ENCODE assay signal across 1 cellular context in genomic region chr7:101614098-101614938, GRCh38.
TF ChIP-seq lines count a peak whose summit lies in the region.

No MANE protein-coding gene starts in this region.

TF ChIP-seq in H1, 55 proteins besides CTCF, POLR2A, EP300 and RAD21:
- no peak for TF ChIP-seq JUND (IDR thresholded peaks at IDR 0.05; ENCODE audit: low read length)
- TF ChIP-seq KDM4A (IDR thresholded peaks at IDR 0.05; ENCODE audit: low read depth, low read length, severe bottlenecking), result no peak
- peak; percentile 31; the same call in 1 of the 2 replicates for TF ChIP-seq TEAD4 (IDR thresholded peaks at IDR 0.05; ENCODE audit: low read depth, low read length)
- no peak for TF ChIP-seq BACH1 (IDR thresholded peaks at IDR 0.05; ENCODE audit: low read length)
- TF ChIP-seq KDM5A (IDR thresholded peaks at IDR 0.05; ENCODE audit: low read length), result no peak
